11 cellular contexts compared by ENCODE assay signal in genomic region chr9:92290785-92291429, GRCh38. TPM values are rescaled to one million over a fixed set of nuclear protein-coding genes. Genes with fewer than 3 reads are reported as not detected.
DNase-seq lines count a peak whose midpoint lies in the region; ATAC-seq and TF ChIP-seq lines count a peak whose summit lies in the region.
"Had no signal": no experiment of that assay in that cellular context is flagged by ENCODE, and none has a peak within 500 bp of the region (broad histone marks: within the 10 kb centered on the region; RNA-seq: fewer than 3 reads in every experiment).

No MANE protein-coding gene starts in this region.

- peaks cover 68% of the 10 kb centered on the region for H3K36me3 Mint-ChIP-seq in stimulated activated naive CD8-positive, alpha-beta T cell treated with anti-CD3 and anti-CD28 coated beads, Interleukin-15, Interleukin-2, amounts not matched to agents 100 ng/mL and 50 ng/mL, for 24 hours (ENCODE audit: low read depth)
- peaks cover 31% of the 10 kb centered on the region for H3K36me3 Mint-ChIP-seq in T-cell
- no peaks in the 10 kb centered on the region for H3K36me3 Mint-ChIP-seq in glutamatergic neuron (ENCODE audit: unreplicated experiment)

- CTCF ChIA-PET in T-cell (lab: Charles Lee): interaction anchor here in 1 of 2 donors (1.0 kb wide), 1 partner anchor 19 kb away, joined by 5 read pairs; no protein-coding TSS in a partner anchor

- H3K27me3 Mint-ChIP-seq in stimulated activated naive CD8-positive, alpha-beta T cell treated with anti-CD3 and anti-CD28 coated beads, Interleukin-15, Interleukin-2, amounts not matched to agents 100 ng/mL and 50 ng/mL, for 24 hours: no peaks in the 10 kb centered on the region
- H3K27me3 Mint-ChIP-seq in T-cell (no peaks in the 10 kb centered on the region), glutamatergic neuron (ENCODE audit: unreplicated experiment) (no peaks in the 10 kb centered on the region)

- no peak for TF ChIP-seq CTCF in glutamatergic neuron (IDR thresholded peaks at IDR 0.05; ENCODE audit: partially characterized antibody, unreplicated experiment)

- ATAC-seq in stimulated activated naive CD8-positive, alpha-beta T cell treated with anti-CD3 and anti-CD28 coated beads, Interleukin-15, Interleukin-2, amounts not matched to agents 100 U/mL and 50 U/mL, for 24 hours: no peak
- no peak for ATAC-seq in T-cell (replicated peaks in 1 of 4)

- no peaks in the 10 kb centered on the region for H3K9me3 Mint-ChIP-seq in stimulated activated naive CD8-positive, alpha-beta T cell treated with anti-CD3 and anti-CD28 coated beads, Interleukin-15, Interleukin-2, amounts not matched to agents 100 ng/mL and 50 ng/mL, for 24 hours
- H3K9me3 Mint-ChIP-seq in T-cell (no peaks in the 10 kb centered on the region), glutamatergic neuron (ENCODE audit: unreplicated experiment) (peaks cover 2% of the 10 kb centered on the region)

- peaks cover 70% of the 10 kb centered on the region for H3K4me1 Mint-ChIP-seq in stimulated activated naive CD8-positive, alpha-beta T cell treated with anti-CD3 and anti-CD28 coated beads, Interleukin-15, Interleukin-2, amounts not matched to agents 100 ng/mL and 50 ng/mL, for 24 hours (ENCODE audit: low read depth)
- H3K4me1 Mint-ChIP-seq in T-cell (peaks cover 55 to 65% (median 56%) of the 10 kb centered on the region in 3 donors), glutamatergic neuron (ENCODE audit: low read depth, unreplicated experiment) (peaks cover 8% of the 10 kb centered on the region)

- POLR2A ChIA-PET in T-cell (lab: Charles Lee): no interaction called here

- H3K4me3 Mint-ChIP-seq in stimulated activated naive CD8-positive, alpha-beta T cell treated with anti-CD3 and anti-CD28 coated beads, Interleukin-15, Interleukin-2, amounts not matched to agents 100 ng/mL and 50 ng/mL, for 24 hours: peak overlapping the region; percentile 98
- H3K4me3 Mint-ChIP-seq in T-cell (peak overlapping the region; percentile 1 to 34 (median 23)), glutamatergic neuron (ENCODE audit: unreplicated experiment) (peak overlapping the region; percentile 41)

- peak overlapping the region; percentile 32 for H3K27ac Mint-ChIP-seq in stimulated activated naive CD8-positive, alpha-beta T cell treated with anti-CD3 and anti-CD28 coated beads, Interleukin-15, Interleukin-2, amounts not matched to agents 100 ng/mL and 50 ng/mL, for 24 hours
- H3K27ac Mint-ChIP-seq in T-cell (peak overlapping the region; percentile 71 to 72), glutamatergic neuron (ENCODE audit: unreplicated experiment) (peak overlapping the region; percentile 24)

- DNase-seq in stimulated activated naive CD8-positive, alpha-beta T cell treated with anti-CD3 and anti-CD28 coated beads, Interleukin-15, Interleukin-2, amounts not matched to agents 100 U/mL and 50 U/mL, for 24 hours: no peak
- DNase-seq in T-cell: no peak
- DNase-seq in glutamatergic neuron: no peak
- DNase-seq in NCI-H1092 (lab: John Stamatoyannopoulos, UW): no peak
- DNase-seq in HCEC 1CT: no peak
- DNase-seq in superior temporal gyrus (ENCODE audit: extremely low spot score): no peak
- DNase-seq in NCI-H2227 (lab: John Stamatoyannopoulos, UW; ENCODE audit: unreplicated experiment): no peak
- DNase-seq: NCI-H1105 treated with DMSO at 0.1 percent for 48 hours, NCI-H774, uterus had no signal

RNA-seq across cellular contexts. Expression of gene IARS1, which starts 2.6 kb away (rescaled TPM):
- total RNA-seq in T-cell: 100 to 1,000 TPM in 3 of 5 donors, 10 to 100 TPM in 2; 70.5 to 124 (median 113) TPM
- 160 TPM for total RNA-seq in glutamatergic neuron (ENCODE audit: unreplicated experiment)

RNA-seq across cellular contexts. Expression of gene NOL8, which starts 34.2 kb away (rescaled TPM):
- 10 to 100 TPM; 51.4 to 83.2 (median 73.9) TPM for total RNA-seq in T-cell
- 34.9 TPM for total RNA-seq in glutamatergic neuron (ENCODE audit: unreplicated experiment)

RNA-seq across cellular contexts. Expression of gene CENPP, which starts 34.8 kb away (rescaled TPM):
- 1 to 10 TPM; 1.9 to 5.0 (median 4.3) TPM for total RNA-seq in T-cell
- 5.7 TPM for total RNA-seq in glutamatergic neuron (ENCODE audit: unreplicated experiment)

Comparison
In these comparisons a context has a peak if more than half of its experiments do, and no peak if none do; other contexts are left out.
1. H3K4me3 Mint-ChIP-seq: peak in every context shown above with its lines; median percentile 98 in stimulated activated naive CD8-positive, alpha-beta T cell treated with anti-CD3 and anti-CD28 coated beads, Interleukin-15, Interleukin-2, amounts not matched to agents 100 ng/mL and 50 ng/mL, for 24 hours; 41 in glutamatergic neuron; 23 in T-cell.